8 cellular contexts compared by ENCODE assay signal in genomic region chr12:132597333-132598283, GRCh38. TPM values are rescaled to one million over a fixed set of nuclear protein-coding genes. Genes with fewer than 3 reads are reported as not detected.
DNase-seq lines count a peak whose midpoint lies in the region; ATAC-seq, FAIRE-seq and TF ChIP-seq lines count a peak whose summit lies in the region.

No MANE protein-coding gene starts in this region.

- CTCF ChIA-PET in naive thymus-derived CD4-positive, alpha-beta T cell (lab: Charles Lee), result no interaction called here

- ATAC-seq in naive thymus-derived CD4-positive, alpha-beta T cell, result peak; percentile 43
- no peak for ATAC-seq in HG03521 (IDR thresholded peaks at IDR 0.05; ENCODE audit: unreplicated experiment)
- no peak for ATAC-seq in GM19324 (IDR thresholded peaks at IDR 0.05; ENCODE audit: low FRiP score, unreplicated experiment)

- H3K4me1 ChIP-seq in naive thymus-derived CD4-positive, alpha-beta T cell (ENCODE audit: control insufficient read depth in 2 of 2, insufficient read depth in 2 of 2, low read length in 2 of 2), result peaks cover 5 to 6% of the 10 kb centered on the region in 2 donors

- peaks cover 0 to 4% (median 0%) of the 10 kb centered on the region in 5 donors for H3K36me3 Mint-ChIP-seq in naive thymus-derived CD4-positive, alpha-beta T cell

- H3K4me3 Mint-ChIP-seq in naive thymus-derived CD4-positive, alpha-beta T cell, result peak overlapping the region; percentile 62 to 98 (median 86)

- no peaks in the 10 kb centered on the region for H3K27me3 ChIP-seq in naive thymus-derived CD4-positive, alpha-beta T cell (ENCODE audit: control insufficient read depth in 2 of 2, insufficient read depth in 2 of 2, low read length in 2 of 2)

- peaks cover 15 to 34% (median 28%) of the 10 kb centered on the region in 7 donors for H3K4me1 Mint-ChIP-seq in naive thymus-derived CD4-positive, alpha-beta T cell

- POLR2A ChIA-PET in naive thymus-derived CD4-positive, alpha-beta T cell (lab: Charles Lee), result no interaction called here

- TF ChIP-seq CTCF in coronary artery (IDR thresholded peaks at IDR 0.05), result no peak

- intact Hi-C loops in naive thymus-derived CD4-positive, alpha-beta T cell (cut with micrococcal nuclease), result no loop called here

- H3K9me3 ChIP-seq in naive thymus-derived CD4-positive, alpha-beta T cell (ENCODE audit: control insufficient read depth in 2 of 3, low read length in 3 of 3), result no peaks in the 10 kb centered on the region

- peak; percentile 50 for DNase-seq in NOMO-1 treated with DMSO at 0.1 percent for 48 hours (lab: John Stamatoyannopoulos, UW; ENCODE audit: unreplicated experiment)
- no peak for DNase-seq in NOMO-1 treated with dmso at 0.1 percent for 144 hours (lab: John Stamatoyannopoulos, UW; ENCODE audit: unreplicated experiment)
- DNase-seq in NCI-H774 (lab: John Stamatoyannopoulos, UW), result peak; percentile 12
- DNase-seq in coronary artery (ENCODE audit: low spot score), result no peak
- peak in 5 of 9 donors; percentile 12 to 54 (median 45) for DNase-seq in naive thymus-derived CD4-positive, alpha-beta T cell
- DNase-seq in RCC 7860 (ENCODE audit: low spot score), result no peak

- H3K27ac ChIP-seq in coronary artery, result no peak overlapping the region
- H3K27ac ChIP-seq in naive thymus-derived CD4-positive, alpha-beta T cell (ENCODE audit: low read depth, low read length), result no peak overlapping the region

- FAIRE-seq in RCC 7860 (lab: Jason Lieb, UNC), result no peak

- H3K9me3 Mint-ChIP-seq in naive thymus-derived CD4-positive, alpha-beta T cell, result peaks cover 0 to 3% (median 0%) of the 10 kb centered on the region in 11 donors

- no peaks in the 10 kb centered on the region for H3K36me3 ChIP-seq in naive thymus-derived CD4-positive, alpha-beta T cell (ENCODE audit: control insufficient read depth in 2 of 3, insufficient read depth in 3 of 3, low read length in 3 of 3)

- H3K27ac Mint-ChIP-seq in naive thymus-derived CD4-positive, alpha-beta T cell, result peak overlapping the region in 6 of 9 donors; percentile 11 to 94 (median 47)

- H3K4me3 ChIP-seq in coronary artery, result peak overlapping the region; percentile 30
- H3K4me3 ChIP-seq in naive thymus-derived CD4-positive, alpha-beta T cell (ENCODE audit: low read length), result peak overlapping the region; percentile 49

- H3K27me3 Mint-ChIP-seq in naive thymus-derived CD4-positive, alpha-beta T cell, result peaks cover 29 to 60% (median 47%) of the 10 kb centered on the region in 5 donors

RNA-seq across cellular contexts. Expression of gene LRCOL1, which starts 12.8 kb away (rescaled TPM):
- not detected for total RNA-seq in naive thymus-derived CD4-positive, alpha-beta T cell
- polyA plus RNA-seq in naive thymus-derived CD4-positive, alpha-beta T cell, result not detected

RNA-seq across cellular contexts. Expression of gene P2RX2, which starts 21.0 kb away (rescaled TPM):
- total RNA-seq in naive thymus-derived CD4-positive, alpha-beta T cell, result under 1 TPM in 1 of 5 experiments, not detected in 4; 0.32 TPM
- polyA plus RNA-seq in naive thymus-derived CD4-positive, alpha-beta T cell, result not detected

Comparison
In these comparisons a context has a peak if more than half of its experiments do, and no peak if none do; other contexts are left out.
1. DNase-seq: peak in NOMO-1 treated with DMSO at 0.1 percent for 48 hours (single experiment), NCI-H774 (single experiment) and naive thymus-derived CD4-positive, alpha-beta T cell (5 of 9); none in NOMO-1 treated with dmso at 0.1 percent for 144 hours (single experiment), coronary artery (single experiment) and RCC 7860 (single experiment).